ENCODE assay signal across 15 cellular contexts in the genomic region with DNA sequence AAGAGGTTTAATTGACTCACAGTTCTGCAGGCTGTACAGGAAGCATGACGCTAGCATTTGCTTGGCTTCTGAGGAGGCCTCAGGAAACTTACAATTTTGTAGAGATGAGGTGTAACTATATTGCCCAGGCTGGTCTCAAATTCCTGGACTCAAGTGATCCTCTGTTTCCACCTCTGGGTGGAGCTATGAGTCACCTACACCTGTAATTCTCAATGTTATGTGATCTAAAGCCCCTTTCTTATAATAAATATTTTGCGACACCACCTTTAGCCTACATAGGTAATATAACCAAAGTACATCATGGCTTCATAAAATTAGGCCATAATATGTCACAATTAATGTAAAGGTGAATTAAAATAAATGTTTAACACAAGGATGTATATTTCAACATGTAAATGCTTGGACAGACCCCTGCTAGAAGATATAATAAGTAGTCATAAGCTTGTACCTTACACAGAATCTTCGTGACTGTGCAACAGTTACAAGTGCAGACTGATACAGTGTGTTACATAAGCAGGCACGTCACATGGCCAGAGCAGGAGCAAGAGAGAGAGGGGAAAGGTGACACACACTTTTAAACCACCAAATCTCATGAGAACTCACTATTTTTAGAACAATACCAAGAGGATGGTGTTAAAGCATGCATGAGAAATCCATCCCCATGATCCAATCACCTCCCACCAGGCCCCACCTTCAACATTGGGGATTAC. TPM values are rescaled to one million over a fixed set of nuclear protein-coding genes. Genes with fewer than 3 reads are reported as not detected.
A peak's percentile ranks its signal among the peaks of the same experiment; 100 is the strongest.
DNase-seq lines count a peak whose midpoint lies in the region; ATAC-seq and TF ChIP-seq lines count a peak whose summit lies in the region.
"Had no signal": no experiment of that assay in that cellular context is flagged by ENCODE, and none has a peak within 500 bp of the region (broad histone marks: within the 10 kb centered on the region; RNA-seq: fewer than 3 reads in every experiment).

No MANE protein-coding gene starts in this region.

- no peak overlapping the region for H2AFZ ChIP-seq in HCT116 (ENCODE audit: low read depth, low read length, poor library complexity, severe bottlenecking)

- H3K27me3 Mint-ChIP-seq in endodermal cell (ENCODE audit: insufficient read depth) (peaks cover 2% of the 10 kb centered on the region), progenitor cell of endocrine pancreas (no peaks in the 10 kb centered on the region)

- H3K36me3 ChIP-seq in BLaER1 (no peaks in the 10 kb centered on the region), HCT116 (ENCODE audit: control insufficient read depth in 1 of 2, insufficient read depth in 2 of 2, low read length in 2 of 2) (no peaks in the 10 kb centered on the region), endodermal cell (ENCODE audit: control insufficient read depth, insufficient read depth, low read length) (no peaks in the 10 kb centered on the region)

- no peaks in the 10 kb centered on the region for H3K9me3 ChIP-seq in BLaER1
- no peaks in the 10 kb centered on the region for H3K9me3 ChIP-seq in HCT116 (ENCODE audit: control insufficient read depth in 1 of 2, insufficient read depth in 1 of 2, low read depth in 1 of 2, low read length in 2 of 2)
- H3K9me3 ChIP-seq in endodermal cell (ENCODE audit: control insufficient read depth, low read length): no peaks in the 10 kb centered on the region

- CTCF ChIA-PET in HCT116 (lab: Charles Lee) (no interaction called here), GM10248 (lab: Yijun Ruan, JAX) (no interaction called here)

- RAD21 ChIA-PET in HCT116 (lab: Charles Lee; ENCODE audit: low non-redundant PET in 1 of 2, low total read pairs in 2 of 2, uncharacterized antibody in 2 of 2, unreplicated experiment in 2 of 2): no interaction called here

- BruUV-seq in HCT116 (replicated peaks; lab: Mats Ljungman, UMichigan): no TSS peak

- H3K9ac ChIP-seq in BLaER1 (no peak overlapping the region), HCT116 (ENCODE audit: low read length) (no peak overlapping the region), endodermal cell (ENCODE audit: extremely low read depth, low read length, poor library complexity, severe bottlenecking) (no peak overlapping the region)

- 83 to 93% methylated on average over 1 to 4 of the region's 4 CpGs for WGBS in endodermal cell (ENCODE audit: insufficient coverage in 1 of 2, insufficient read length in 1 of 2), 2 experiments

- 0 out of 2 replicates have a peak, but pooled peaks have one; percentile 3 for TF ChIP-seq RAD21 in HCT116 (IDR thresholded peaks at IDR 0.05; ENCODE audit: low read depth)

- H4K20me1 ChIP-seq in BLaER1 (no peaks in the 10 kb centered on the region), HCT116 (ENCODE audit: insufficient read depth) (no peaks in the 10 kb centered on the region)

- peaks cover 25% of the 10 kb centered on the region for H3K4me1 ChIP-seq in BLaER1
- H3K4me1 ChIP-seq in HCT116 (ENCODE audit: control insufficient read depth in 1 of 2, insufficient read depth in 2 of 2, low read length in 2 of 2): peaks cover 14 to 26% of the 10 kb centered on the region in 2 experiments
- peaks cover 7% of the 10 kb centered on the region for H3K4me1 ChIP-seq in endodermal cell (ENCODE audit: control insufficient read depth, insufficient read depth, low read length)

- no peaks in the 10 kb centered on the region; the same call in 1 of the 2 replicates for H3K9me2 ChIP-seq in HCT116 (ENCODE audit: insufficient read depth)

- H3K4me3 Mint-ChIP-seq in endodermal cell (no peak overlapping the region), progenitor cell of endocrine pancreas (ENCODE audit: low read depth) (no peak overlapping the region)
- H3K4me3 Mint-ChIP-seq: CD14-positive monocyte had no signal

- no peak overlapping the region for H3K4me3 ChIP-seq in BLaER1
- no peak overlapping the region for H3K4me3 ChIP-seq in HCT116 (replicated peaks in 1 of 2; ENCODE audit: low read depth in 1 of 2, low read length in 2 of 2)
- H3K4me3 ChIP-seq in endodermal cell (ENCODE audit: low read length): no peak overlapping the region
- no peak overlapping the region for H3K4me3 ChIP-seq in foreskin fibroblast (ENCODE audit: low read depth in 1 of 2, low read length in 2 of 2)

- H3K4me2 ChIP-seq in BLaER1 (0 out of 2 replicates have a peak overlapping the region, but pooled peaks have one; percentile 3), HCT116 (ENCODE audit: low read length) (no peak overlapping the region)

- no peaks in the 10 kb centered on the region for H3K27me3 ChIP-seq in BLaER1
- H3K27me3 ChIP-seq in HCT116 (ENCODE audit: insufficient read depth, low read length): no peaks in the 10 kb centered on the region
- no peaks in the 10 kb centered on the region for H3K27me3 ChIP-seq in endodermal cell (ENCODE audit: control insufficient read depth, insufficient read depth, low read length, poor library complexity, severe bottlenecking)

- peaks cover 6% of the 10 kb centered on the region for H3K4me1 Mint-ChIP-seq in endodermal cell
- no peaks in the 10 kb centered on the region for H3K4me1 Mint-ChIP-seq in progenitor cell of endocrine pancreas (ENCODE audit: low read depth)

- TF ChIP-seq POLR2A in HCT116 (IDR thresholded peaks at IDR 0.05; ENCODE audit: borderline replicate concordance, extremely low read depth, insufficient read depth, insufficient read length): no peak

- TF ChIP-seq CTCF in HCT116 (IDR thresholded peaks at IDR 0.05 in 2 of 3, conservative IDR thresholded peaks at IDR 0.05 in 1 of 3; ENCODE audit: borderline replicate concordance in 1 of 3, insufficient read depth in 1 of 3, low read depth in 2 of 3, low read length in 2 of 3) (no peak), endodermal cell (conservative IDR thresholded peaks at IDR 0.05) (peak; percentile 51), progenitor cell of endocrine pancreas (IDR thresholded peaks at IDR 0.05; ENCODE audit: unreplicated experiment) (peak; percentile 8), GM10248 (IDR thresholded peaks at IDR 0.05; ENCODE audit: control extremely low read depth, extremely low read depth, low read depth, missing control alignments) (no peak), foreskin fibroblast (IDR thresholded peaks at IDR 0.05; ENCODE audit: low read depth, low read length) (no peak)

- POLR2A ChIA-PET in HCT116 (lab: Charles Lee): no interaction called here
- POLR2A ChIA-PET in GM10248 (lab: Yijun Ruan, JAX): no interaction called here

- no peak overlapping the region for H3K27ac Mint-ChIP-seq in endodermal cell
- no peak overlapping the region for H3K27ac Mint-ChIP-seq in progenitor cell of endocrine pancreas
- H3K27ac Mint-ChIP-seq: CD14-positive monocyte had no signal

- no peak for ATAC-seq in HCT116

- intact Hi-C loops in HCT116 (cut with micrococcal nuclease): no loop called here

- H3K27ac ChIP-seq in BLaER1 (no peak overlapping the region), HCT116 (ENCODE audit: low read depth, low read length) (no peak overlapping the region), endodermal cell (ENCODE audit: low read depth, low read length) (no peak overlapping the region)

- H3K9me3 Mint-ChIP-seq in endodermal cell: no peaks in the 10 kb centered on the region
- no peaks in the 10 kb centered on the region for H3K9me3 Mint-ChIP-seq in progenitor cell of endocrine pancreas (ENCODE audit: low read depth)

- H3K79me2 ChIP-seq in HCT116 (ENCODE audit: insufficient read depth, low read length): no peaks in the 10 kb centered on the region

- DNase-seq in HCT116 (ENCODE audit: low read depth, low spot score) (no peak), endodermal cell (no peak), progenitor cell of endocrine pancreas (ENCODE audit: low spot score, unreplicated experiment) (no peak), NOMO-1 treated with dmso at 0.1 percent for 144 hours (lab: John Stamatoyannopoulos, UW; ENCODE audit: unreplicated experiment) (no peak), GDM1 (lab: John Stamatoyannopoulos, UW) (no peak), GM10248 (ENCODE audit: extremely low spot score) (no peak), foreskin fibroblast (no peak)
- DNase-seq: H7, NCI-H1436 treated with DMSO at 0.1 percent for 48 hours, NCI-H2081, SHP77 treated with DMSO at 0.1 percent for 48 hours had no signal

- no peaks in the 10 kb centered on the region for H3K36me3 Mint-ChIP-seq in endodermal cell (ENCODE audit: low read depth)
- no peaks in the 10 kb centered on the region for H3K36me3 Mint-ChIP-seq in progenitor cell of endocrine pancreas (ENCODE audit: insufficient read depth)
- H3K36me3 Mint-ChIP-seq: CD14-positive monocyte had no signal

TF ChIP-seq in HCT116, 20 proteins besides CTCF, POLR2A, EP300 and RAD21 (continues in another document):
- TF ChIP-seq ELF1 (IDR thresholded peaks at IDR 0.05; ENCODE audit: borderline replicate concordance, low read depth): no peak
- TF ChIP-seq JUND (IDR thresholded peaks at IDR 0.05): no peak
- TF ChIP-seq, protein P1, sequence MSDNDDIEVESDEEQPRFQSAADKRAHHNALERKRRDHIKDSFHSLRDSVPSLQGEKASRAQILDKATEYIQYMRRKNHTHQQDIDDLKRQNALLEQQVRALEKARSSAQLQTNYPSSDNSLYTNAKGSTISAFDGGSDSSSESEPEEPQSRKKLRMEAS (IDR thresholded peaks at IDR 0.05): no peak
- TF ChIP-seq FOSL1 (IDR thresholded peaks at IDR 0.05; ENCODE audit: low read depth): no peak
- no peak for TF ChIP-seq SIN3A (IDR thresholded peaks at IDR 0.05; ENCODE audit: low read depth)
- no peak for TF ChIP-seq EZH2 (IDR thresholded peaks at IDR 0.05)
- TF ChIP-seq SP1 (IDR thresholded peaks at IDR 0.05; ENCODE audit: low read depth): no peak

RNA-seq across cellular contexts. Expression of a gene that starts 29.8 kb away (rescaled TPM):
- total RNA-seq in HCT116 (2021; ENCODE audit: unreplicated experiment): not detected
- not detected in 2 replicates for polyA plus RNA-seq in HCT116 (2012)
- 1 to 10 TPM; 1.3 to 1.4 TPM for total RNA-seq in endodermal cell
- polyA plus RNA-seq in endodermal cell (2013, experiment 1 of 2): not detected
- polyA plus RNA-seq in endodermal cell (2013, experiment 2 of 2): not detected
- 0.91 TPM in 1 of 2 replicates, not detected in the other for total RNA-seq in progenitor cell of endocrine pancreas
- total RNA-seq: H7, LHCN-M2, NCI-H460 had no signal
- polyA plus RNA-seq: CD14-positive monocyte had no signal

RNA-seq across cellular contexts. Expression of a gene that starts 43.0 kb away (rescaled TPM):
- total RNA-seq in HCT116 (2021; ENCODE audit: unreplicated experiment): 31.4 TPM
- 20.3 and 21.6 TPM in 2 replicates for polyA plus RNA-seq in HCT116 (2012)
- 10 to 100 TPM; 62.9 to 92.6 TPM for total RNA-seq in endodermal cell
- 29.4 TPM for polyA plus RNA-seq in endodermal cell (2013, experiment 1 of 2)
- polyA plus RNA-seq in endodermal cell (2013, experiment 2 of 2): 31.1 TPM
- total RNA-seq in progenitor cell of endocrine pancreas: 49.9 and 53.1 TPM in 2 replicates

RNA-seq across cellular contexts. Expression of a gene that starts 54.3 kb away (rescaled TPM):
- total RNA-seq in HCT116 (2021; ENCODE audit: unreplicated experiment) (58.2 TPM), endodermal cell (10 to 100 TPM; 38.7 to 39.9 TPM), progenitor cell of endocrine pancreas (67.7 and 71.5 TPM in 2 replicates)
- polyA plus RNA-seq in HCT116 (2012): 27.2 and 32.6 TPM in 2 replicates
- 41.7 TPM for polyA plus RNA-seq in endodermal cell (2013, experiment 1 of 2)
- 38.9 TPM for polyA plus RNA-seq in endodermal cell (2013, experiment 2 of 2)

RNA-seq across cellular contexts. Expression of a gene that starts 54.7 kb away (rescaled TPM):
- total RNA-seq in HCT116 (2021; ENCODE audit: unreplicated experiment) (61.8 TPM), endodermal cell (10 to 100 TPM; 62.9 to 80.2 TPM), progenitor cell of endocrine pancreas (43.3 and 48.9 TPM in 2 replicates)
- 58.1 and 63.2 TPM in 2 replicates for polyA plus RNA-seq in HCT116 (2012)
- polyA plus RNA-seq in endodermal cell (2013, experiment 1 of 2): 74.3 TPM
- 78.1 TPM for polyA plus RNA-seq in endodermal cell (2013, experiment 2 of 2)

Comparison
In these comparisons a context has a peak if more than half of its experiments do, and no peak if none do; other contexts are left out.
1. CTCF ChIP-seq: peak in endodermal cell (single experiment) and progenitor cell of endocrine pancreas (single experiment); none in HCT116 (0 of 3), GM10248 (single experiment) and foreskin fibroblast (single experiment).